11 cellular contexts compared by ENCODE assay signal in genomic region chr20:10609276-10609675, GRCh38.
DNase-seq lines count a peak whose midpoint lies in the region; ATAC-seq and TF ChIP-seq lines count a peak whose summit lies in the region.
"Had no signal": no experiment of that assay in that cellular context is flagged by ENCODE, and none has a peak within 500 bp of the region (broad histone marks: within the 10 kb centered on the region; RNA-seq: fewer than 3 reads in every experiment).

No MANE protein-coding gene starts in this region.

- peak overlapping the region; percentile 54; the same call in 1 of the 2 replicates for H3K9ac ChIP-seq in IMR-90 (ENCODE audit: low read depth, low read length)
- H3K9ac ChIP-seq in mucosa of rectum (ENCODE audit: low read depth in 1 of 2, low read length in 2 of 2): no peak overlapping the region

- CTCF ChIA-PET in IMR-90 (lab: Yijun Ruan, JAX): interaction anchor here (0.5 to 0.8 kb wide), 2 partner anchors 96 to 1428 kb away, joined by 3 read pairs; no protein-coding TSS in a partner anchor

- dilution Hi-C loops in IMR-90 (cut with HindIII; ENCODE audit: low sequenced_read_pairs, unreplicated experiment): no loop called here

- H4K8ac ChIP-seq in IMR-90 (ENCODE audit: low read depth in 2 of 2, low read length in 2 of 2): peak overlapping the region; percentile 73 to 96

- peaks cover 0 to 8% of the 10 kb centered on the region in 2 experiments; a peak in 2 of 4 replicates for H3K79me1 ChIP-seq in IMR-90 (ENCODE audit: low read depth in 1 of 2, low read length in 2 of 2)

- no CpG with 5 or more reads among the region's 2 CpGs for whole genome bisulfite sequencing in IMR-90 (ENCODE audit: extremely low coverage in 2 of 2, insufficient read length in 1 of 2), 2 experiments
- WGBS in esophagus, 2 donors: 83 to 87% methylated on average over 2 of the region's 2 CpGs
- whole genome bisulfite sequencing in thyroid gland, 2 donors: 80 to 91% methylated on average over 2 of the region's 2 CpGs

- peaks cover 14% of the 10 kb centered on the region for H3K9me1 ChIP-seq in IMR-90 (ENCODE audit: insufficient read depth, low read length)

- H4K5ac ChIP-seq in IMR-90 (ENCODE audit: low read depth, low read length): peak overlapping the region; percentile 99

- peak overlapping the region; percentile 95 for H3K14ac ChIP-seq in IMR-90 (replicated peaks; ENCODE audit: low read depth, low read length)

- POLR2A ChIA-PET in IMR-90 (lab: Charles Lee; ENCODE audit: unreplicated experiment): interaction anchor here (1.0 kb wide), 1 partner anchor 14 kb away, joined by 4 read pairs; no protein-coding TSS in a partner anchor

- H2BK20ac ChIP-seq in IMR-90 (ENCODE audit: low read depth, low read length): peak overlapping the region; percentile 94

- H3K4ac ChIP-seq in IMR-90 (ENCODE audit: low read depth, low read length): peak overlapping the region; percentile 99

- TF ChIP-seq POLR2A in IMR-90 (IDR thresholded peaks at IDR 0.05; ENCODE audit: low read depth, low read length): no peak
- no peak for TF ChIP-seq POLR2A in thyroid gland (IDR thresholded peaks at IDR 0.05)

- no peaks in the 10 kb centered on the region for H4K20me1 ChIP-seq in IMR-90 (ENCODE audit: insufficient read depth, low read length)

- peak overlapping the region; percentile 100; the same call in 2 of the 3 replicates for H2BK15ac ChIP-seq in IMR-90 (ENCODE audit: low read depth, low read length)

- peak; percentile 86 for DNase-seq in IMR-90
- DNase-seq in thyroid gland: peak; percentile 18
- no peak for DNase-seq in GM13976 (ENCODE audit: low spot score)
- no peak for DNase-seq in activated naive CD4-positive, alpha-beta T cell (lab: John Stamatoyannopoulos, UW)
- DNase-seq: activated CD4-positive, CD25-positive, alpha-beta regulatory T cell; NCI-H2227 treated with DMSO at 0.1 percent for 48 hours; SHP77 had no signal

- TF ChIP-seq CTCF in IMR-90 (conservative IDR thresholded peaks at IDR 0.05; ENCODE audit: low read depth, low read length): no peak
- TF ChIP-seq CTCF in thyroid gland (IDR thresholded peaks at IDR 0.05): no peak
- no peak for TF ChIP-seq CTCF in GM13976 (IDR thresholded peaks at IDR 0.05; ENCODE audit: borderline replicate concordance, control extremely low read depth, extremely low read depth, insufficient read depth, missing control alignments)

- in situ Hi-C loops in IMR-90 (cut with MboI; ENCODE audit: low sequenced_read_pairs) (no loop called here), GM13976 (cut with MboI; ENCODE audit: low sequenced_read_pairs, unreplicated experiment) (no loop called here)

- BruUV-seq in IMR-90 (replicated peaks; lab: Mats Ljungman, UMichigan): no TSS peak

- peak overlapping the region; percentile 93 for H2BK5ac ChIP-seq in IMR-90 (ENCODE audit: low read depth, low read length, poor library complexity, severe bottlenecking)

- H2AFZ ChIP-seq in IMR-90 (replicated peaks; ENCODE audit: low read length, poor library complexity): peak overlapping the region; percentile 75

- H3K27me3 ChIP-seq in IMR-90 (ENCODE audit: control insufficient read depth, insufficient read depth, low read length) (no peaks in the 10 kb centered on the region), esophagus (ENCODE audit: control insufficient read depth in 1 of 2, insufficient read depth in 2 of 2, low read length in 2 of 2) (no peaks in the 10 kb centered on the region), mucosa of rectum (ENCODE audit: control insufficient read depth in 2 of 2, insufficient read depth in 2 of 2, low read length in 2 of 2) (no peaks in the 10 kb centered on the region), thyroid gland (no peaks in the 10 kb centered on the region)

- H2AK9ac ChIP-seq in IMR-90 (replicated peaks; ENCODE audit: low read depth, low read length, poor library complexity): peak overlapping the region; percentile 74

- intact Hi-C loops in IMR-90 (cut with micrococcal nuclease) (no loop called here), thyroid gland (cut with DNase I) (no loop called here)

- peak overlapping the region; percentile 88 for H3K23ac ChIP-seq in IMR-90 (ENCODE audit: low read depth, low read length)

- peak overlapping the region; percentile 99 for H3K18ac ChIP-seq in IMR-90 (ENCODE audit: low read depth, low read length)

- no peak for TF ChIP-seq RAD21 in IMR-90 (IDR thresholded peaks at IDR 0.05; ENCODE audit: low read length)

- no peaks in the 10 kb centered on the region for H3K9me3 ChIP-seq in IMR-90 (ENCODE audit: control insufficient read depth, insufficient read depth, low read length)
- H3K9me3 ChIP-seq in esophagus (ENCODE audit: control insufficient read depth in 2 of 2, insufficient read depth in 1 of 2, low read depth in 1 of 2, low read length in 1 of 2): no peaks in the 10 kb centered on the region
- no peaks in the 10 kb centered on the region for H3K9me3 ChIP-seq in mucosa of rectum (ENCODE audit: control insufficient read depth in 2 of 2, low read length in 2 of 2)
- no peaks in the 10 kb centered on the region for H3K9me3 ChIP-seq in thyroid gland

- H3K4me3 ChIP-seq in IMR-90 (ENCODE audit: insufficient read depth, low read depth, low read length) (no peak overlapping the region), esophagus (ENCODE audit: low read depth in 1 of 2, low read length in 2 of 2) (no peak overlapping the region), mucosa of rectum (ENCODE audit: low read length in 2 of 2) (no peak overlapping the region), thyroid gland (replicated peaks in 1 of 3) (no peak overlapping the region)

- H3K27ac ChIP-seq in IMR-90 (ENCODE audit: insufficient read depth, low read length) (peak overlapping the region; percentile 96; the same call in 1 of the 2 replicates), esophagus (ENCODE audit: low read depth in 2 of 2, low read length in 1 of 2) (peak overlapping the region; percentile 45 to 73), mucosa of rectum (ENCODE audit: low read depth in 2 of 2, low read length in 2 of 2) (peak overlapping the region; percentile 17 to 48), thyroid gland (peak overlapping the region; percentile 29 to 76 (median 32))

- H3K56ac ChIP-seq in IMR-90 (ENCODE audit: extremely low read depth, insufficient read depth, low read length): peak overlapping the region; percentile 36; the same call in 1 of the 2 replicates

- H2AK5ac ChIP-seq in IMR-90 (ENCODE audit: low read depth, low read length): peak overlapping the region; percentile 97

- peak overlapping the region; percentile 98 for H4K91ac ChIP-seq in IMR-90 (ENCODE audit: insufficient read depth, low read depth, low read length)

- peak; percentile 58 for ATAC-seq in IMR-90 (ENCODE audit: low read depth)
- ATAC-seq in GM19351 (IDR thresholded peaks at IDR 0.05; ENCODE audit: unreplicated experiment): no peak
- no peak for ATAC-seq in HG02852 (IDR thresholded peaks at IDR 0.05; ENCODE audit: unreplicated experiment)

- H2BK120ac ChIP-seq in IMR-90 (ENCODE audit: low read depth, low read length): peak overlapping the region; percentile 96

- H3K36me3 ChIP-seq in IMR-90 (ENCODE audit: control insufficient read depth, insufficient read depth, low read length): no peaks in the 10 kb centered on the region
- H3K36me3 ChIP-seq in esophagus (ENCODE audit: control insufficient read depth in 2 of 2, insufficient read depth in 2 of 2, low read length in 1 of 2): peaks cover 0 to 3% of the 10 kb centered on the region in 2 donors
- H3K36me3 ChIP-seq in mucosa of rectum (ENCODE audit: control insufficient read depth in 2 of 2, insufficient read depth in 2 of 2, low read length in 2 of 2): no peaks in the 10 kb centered on the region
- H3K36me3 ChIP-seq in thyroid gland: no peaks in the 10 kb centered on the region

- peak overlapping the region; percentile 83 for H3K4me2 ChIP-seq in IMR-90 (ENCODE audit: low read depth, low read length)

- H3K4me1 ChIP-seq in IMR-90 (ENCODE audit: control insufficient read depth, insufficient read depth, low read length): peaks cover 20% of the 10 kb centered on the region
- no peaks in the 10 kb centered on the region for H3K4me1 ChIP-seq in esophagus (ENCODE audit: control insufficient read depth in 2 of 2, insufficient read depth in 2 of 2, low read length in 1 of 2)
- H3K4me1 ChIP-seq in mucosa of rectum (ENCODE audit: control insufficient read depth in 2 of 2, insufficient read depth in 2 of 2, low read length in 2 of 2): no peaks in the 10 kb centered on the region
- peaks cover 0 to 11% of the 10 kb centered on the region in 2 donors for H3K4me1 ChIP-seq in thyroid gland

TF ChIP-seq in IMR-90, 13 proteins besides CTCF, POLR2A, EP300 and RAD21 (continues in another document):
- TF ChIP-seq CHD1 (IDR thresholded peaks at IDR 0.05; ENCODE audit: low read depth, low read length) (no peak), FOS (IDR thresholded peaks at IDR 0.05; ENCODE audit: low read depth, low read length) (no peak), CEBPB (IDR thresholded peaks at IDR 0.05; ENCODE audit: low read depth, low read length) (no peak), MAZ (IDR thresholded peaks at IDR 0.05; ENCODE audit: borderline replicate concordance, low read depth, low read length) (no peak), RCOR1 (IDR thresholded peaks at IDR 0.05; ENCODE audit: insufficient replicate concordance, low read length) (no peak), SMC3 (IDR thresholded peaks at IDR 0.05; ENCODE audit: low read depth, low read length) (no peak), ELK1 (IDR thresholded peaks at IDR 0.05; ENCODE audit: borderline replicate concordance, low read depth, low read length) (no peak), MXI1 (IDR thresholded peaks at IDR 0.05; ENCODE audit: borderline replicate concordance, low read depth, low read length) (no peak), RFX5 (IDR thresholded peaks at IDR 0.05; ENCODE audit: low read depth, low read length) (no peak), MAFK (IDR thresholded peaks at IDR 0.05; ENCODE audit: low read depth, low read length) (no peak), BHLHE40 (IDR thresholded peaks at IDR 0.05; ENCODE audit: low read depth, low read length) (no peak), NFE2L2 (IDR thresholded peaks at IDR 0.05; ENCODE audit: low read depth, low read length) (no peak)

Comparison
In these comparisons a context has a peak if more than half of its experiments do, and no peak if none do; other contexts are left out.
1. DNase-seq: peak in IMR-90 (single experiment) and thyroid gland (2 of 2); none in GM13976 (single experiment) and activated naive CD4-positive, alpha-beta T cell (0 of 4).
2. H3K27ac ChIP-seq: peak in every context shown above with its lines; median percentile 96 in IMR-90; 59 in esophagus; 32 in mucosa of rectum; 32 in thyroid gland.